ENCODE assay signal across 2 cellular contexts in the genomic region with DNA sequence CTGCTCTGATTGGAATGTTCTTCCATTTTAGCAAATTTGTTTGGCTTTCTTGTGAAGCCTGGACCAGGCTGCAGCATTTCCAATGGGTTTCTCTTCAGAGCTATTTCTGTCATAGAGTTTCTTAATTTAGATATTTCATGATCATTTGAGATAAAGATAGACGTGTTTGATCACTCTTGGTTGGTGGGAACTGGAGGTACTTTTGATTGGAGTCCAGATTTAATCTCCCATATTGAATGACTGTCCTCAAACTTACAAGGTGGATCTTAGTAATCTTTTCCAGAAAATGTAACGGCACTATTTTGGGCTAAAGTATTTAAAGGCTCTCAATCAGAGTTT.
TF ChIP-seq lines count a peak whose summit lies in the region.

No MANE protein-coding gene starts in this region.

TF ChIP-seq in SK-N-SH, 30 proteins besides CTCF, POLR2A, EP300 and RAD21 (continued from another document):
- TF ChIP-seq, protein P1, sequence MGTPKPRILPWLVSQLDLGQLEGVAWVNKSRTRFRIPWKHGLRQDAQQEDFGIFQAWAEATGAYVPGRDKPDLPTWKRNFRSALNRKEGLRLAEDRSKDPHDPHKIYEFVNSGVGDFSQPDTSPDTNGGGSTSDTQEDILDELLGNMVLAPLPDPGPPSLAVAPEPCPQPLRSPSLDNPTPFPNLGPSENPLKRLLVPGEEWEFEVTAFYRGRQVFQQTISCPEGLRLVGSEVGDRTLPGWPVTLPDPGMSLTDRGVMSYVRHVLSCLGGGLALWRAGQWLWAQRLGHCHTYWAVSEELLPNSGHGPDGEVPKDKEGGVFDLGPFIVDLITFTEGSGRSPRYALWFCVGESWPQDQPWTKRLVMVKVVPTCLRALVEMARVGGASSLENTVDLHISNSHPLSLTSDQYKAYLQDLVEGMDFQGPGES (IDR thresholded peaks at IDR 0.05; ENCODE audit: low read depth, low read length), result no peak
- TF ChIP-seq TCF12 (IDR thresholded peaks at IDR 0.05) (no peak), POLR2AphosphoS5 (IDR thresholded peaks at IDR 0.05; ENCODE audit: low read depth, low read length) (no peak), SIN3A (IDR thresholded peaks at IDR 0.05; ENCODE audit: borderline replicate concordance, low read depth, low read length) (no peak), JUND (IDR thresholded peaks at IDR 0.05) (no peak), NRF1 (IDR thresholded peaks at IDR 0.05; ENCODE audit: low read depth, low read length) (no peak)

TF ChIP-seq in SK-N-SH treated with all-trans-retinoic acid at 6 μM for 48 hours, 23 proteins besides CTCF, POLR2A, EP300 and RAD21 (continued from another document):
- TF ChIP-seq, protein P2, sequence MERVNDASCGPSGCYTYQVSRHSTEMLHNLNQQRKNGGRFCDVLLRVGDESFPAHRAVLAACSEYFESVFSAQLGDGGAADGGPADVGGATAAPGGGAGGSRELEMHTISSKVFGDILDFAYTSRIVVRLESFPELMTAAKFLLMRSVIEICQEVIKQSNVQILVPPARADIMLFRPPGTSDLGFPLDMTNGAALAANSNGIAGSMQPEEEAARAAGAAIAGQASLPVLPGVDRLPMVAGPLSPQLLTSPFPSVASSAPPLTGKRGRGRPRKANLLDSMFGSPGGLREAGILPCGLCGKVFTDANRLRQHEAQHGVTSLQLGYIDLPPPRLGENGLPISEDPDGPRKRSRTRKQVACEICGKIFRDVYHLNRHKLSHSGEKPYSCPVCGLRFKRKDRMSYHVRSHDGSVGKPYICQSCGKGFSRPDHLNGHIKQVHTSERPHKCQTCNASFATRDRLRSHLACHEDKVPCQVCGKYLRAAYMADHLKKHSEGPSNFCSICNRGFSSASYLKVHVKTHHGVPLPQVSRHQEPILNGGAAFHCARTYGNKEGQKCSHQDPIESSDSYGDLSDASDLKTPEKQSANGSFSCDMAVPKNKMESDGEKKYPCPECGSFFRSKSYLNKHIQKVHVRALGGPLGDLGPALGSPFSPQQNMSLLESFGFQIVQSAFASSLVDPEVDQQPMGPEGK (CRISPR knock-in tag; IDR thresholded peaks at IDR 0.05; ENCODE audit: borderline replicate concordance), result no peak
- TF ChIP-seq ZNF565 (CRISPR knock-in tag; conservative IDR thresholded peaks at IDR 0.05; ENCODE audit: low read depth) (no peak), ZFP3 (CRISPR knock-in tag; IDR thresholded peaks at IDR 0.05) (no peak), CSDC2 (CRISPR knock-in tag; IDR thresholded peaks at IDR 0.05) (no peak), RARB (CRISPR knock-in tag; IDR thresholded peaks at IDR 0.05) (no peak), ZFP30 (CRISPR knock-in tag; IDR thresholded peaks at IDR 0.05) (no peak), TCF4 (CRISPR knock-in tag; IDR thresholded peaks at IDR 0.05; ENCODE audit: borderline replicate concordance) (no peak; the same call in 1 of the 2 replicates), ARNTL (CRISPR knock-in tag; IDR thresholded peaks at IDR 0.05; ENCODE audit: borderline replicate concordance, low read depth) (no peak), PPARA (CRISPR knock-in tag; IDR thresholded peaks at IDR 0.05; ENCODE audit: borderline replicate concordance) (no peak), ZNF70 (CRISPR knock-in tag; IDR thresholded peaks at IDR 0.05) (no peak), GLIS3 (CRISPR knock-in tag; IDR thresholded peaks at IDR 0.05) (no peak), ZC3H10 (CRISPR knock-in tag; IDR thresholded peaks at IDR 0.05) (no peak), TOX (CRISPR knock-in tag; IDR thresholded peaks at IDR 0.05; ENCODE audit: borderline replicate concordance) (no peak)
- TF ChIP-seq, protein P3, sequence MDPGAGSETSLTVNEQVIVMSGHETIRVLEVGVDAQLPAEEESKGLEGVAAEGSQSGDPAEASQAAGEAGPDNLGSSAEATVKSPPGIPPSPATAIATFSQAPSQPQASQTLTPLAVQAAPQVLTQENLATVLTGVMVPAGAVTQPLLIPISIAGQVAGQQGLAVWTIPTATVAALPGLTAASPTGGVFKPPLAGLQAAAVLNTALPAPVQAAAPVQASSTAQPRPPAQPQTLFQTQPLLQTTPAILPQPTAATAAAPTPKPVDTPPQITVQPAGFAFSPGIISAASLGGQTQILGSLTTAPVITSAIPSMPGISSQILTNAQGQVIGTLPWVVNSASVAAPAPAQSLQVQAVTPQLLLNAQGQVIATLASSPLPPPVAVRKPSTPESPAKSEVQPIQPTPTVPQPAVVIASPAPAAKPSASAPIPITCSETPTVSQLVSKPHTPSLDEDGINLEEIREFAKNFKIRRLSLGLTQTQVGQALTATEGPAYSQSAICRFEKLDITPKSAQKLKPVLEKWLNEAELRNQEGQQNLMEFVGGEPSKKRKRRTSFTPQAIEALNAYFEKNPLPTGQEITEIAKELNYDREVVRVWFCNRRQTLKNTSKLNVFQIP (CRISPR knock-in tag; IDR thresholded peaks at IDR 0.05; ENCODE audit: borderline replicate concordance, low read depth), result no peak
- TF ChIP-seq, protein P4, sequence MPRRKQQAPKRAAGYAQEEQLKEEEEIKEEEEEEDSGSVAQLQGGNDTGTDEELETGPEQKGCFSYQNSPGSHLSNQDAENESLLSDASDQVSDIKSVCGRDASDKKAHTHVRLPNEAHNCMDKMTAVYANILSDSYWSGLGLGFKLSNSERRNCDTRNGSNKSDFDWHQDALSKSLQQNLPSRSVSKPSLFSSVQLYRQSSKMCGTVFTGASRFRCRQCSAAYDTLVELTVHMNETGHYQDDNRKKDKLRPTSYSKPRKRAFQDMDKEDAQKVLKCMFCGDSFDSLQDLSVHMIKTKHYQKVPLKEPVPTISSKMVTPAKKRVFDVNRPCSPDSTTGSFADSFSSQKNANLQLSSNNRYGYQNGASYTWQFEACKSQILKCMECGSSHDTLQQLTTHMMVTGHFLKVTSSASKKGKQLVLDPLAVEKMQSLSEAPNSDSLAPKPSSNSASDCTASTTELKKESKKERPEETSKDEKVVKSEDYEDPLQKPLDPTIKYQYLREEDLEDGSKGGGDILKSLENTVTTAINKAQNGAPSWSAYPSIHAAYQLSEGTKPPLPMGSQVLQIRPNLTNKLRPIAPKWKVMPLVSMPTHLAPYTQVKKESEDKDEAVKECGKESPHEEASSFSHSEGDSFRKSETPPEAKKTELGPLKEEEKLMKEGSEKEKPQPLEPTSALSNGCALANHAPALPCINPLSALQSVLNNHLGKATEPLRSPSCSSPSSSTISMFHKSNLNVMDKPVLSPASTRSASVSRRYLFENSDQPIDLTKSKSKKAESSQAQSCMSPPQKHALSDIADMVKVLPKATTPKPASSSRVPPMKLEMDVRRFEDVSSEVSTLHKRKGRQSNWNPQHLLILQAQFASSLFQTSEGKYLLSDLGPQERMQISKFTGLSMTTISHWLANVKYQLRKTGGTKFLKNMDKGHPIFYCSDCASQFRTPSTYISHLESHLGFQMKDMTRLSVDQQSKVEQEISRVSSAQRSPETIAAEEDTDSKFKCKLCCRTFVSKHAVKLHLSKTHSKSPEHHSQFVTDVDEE (CRISPR knock-in tag; IDR thresholded peaks at IDR 0.05), result no peak
